In the genomic region with DNA sequence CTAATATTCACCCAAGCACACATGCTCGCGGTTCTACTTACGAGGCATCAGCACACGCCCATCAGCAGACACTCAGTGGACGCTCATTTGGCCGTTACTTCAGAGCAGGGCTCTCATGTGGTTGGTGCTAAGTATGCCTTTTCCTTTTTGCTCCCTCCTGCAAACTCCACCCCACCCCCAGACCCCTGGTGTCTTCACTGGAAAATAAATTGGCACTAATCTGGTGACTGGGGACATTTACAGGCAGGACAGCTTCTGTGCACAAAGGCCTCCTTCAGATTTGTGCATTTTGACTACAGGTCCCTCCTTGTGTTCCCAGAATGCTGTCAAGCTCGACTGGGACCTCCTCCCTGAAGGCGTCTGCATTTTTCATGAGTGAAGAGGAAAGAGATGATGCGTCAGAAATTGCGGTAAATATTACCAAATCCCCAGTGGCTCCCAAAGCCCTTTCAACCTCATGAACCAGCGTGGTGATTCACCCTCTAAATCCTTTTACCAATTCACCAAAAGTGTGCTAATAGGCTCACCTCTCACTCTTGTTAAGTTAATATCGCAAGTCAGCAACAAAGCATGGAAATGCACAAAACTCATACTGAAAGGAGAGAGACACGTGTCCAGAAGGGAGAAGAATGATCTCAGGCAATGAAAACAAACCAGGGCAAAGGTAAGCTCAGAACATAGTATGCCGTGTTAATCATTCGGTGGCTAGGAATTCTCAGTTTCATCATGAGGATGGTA, we compare ENCODE assay signal across 17 cellular contexts.
DNase-seq lines count a peak whose midpoint lies in the region; ATAC-seq and TF ChIP-seq lines count a peak whose summit lies in the region.
"Had no signal": no experiment of that assay in that cellular context is flagged by ENCODE, and none has a peak within 500 bp of the region (broad histone marks: within the 10 kb centered on the region; RNA-seq: fewer than 3 reads in every experiment).

No MANE protein-coding gene starts in this region.

- no peak overlapping the region for H3K4me3 ChIP-seq in A673 (ENCODE audit: low read depth, low read length, poor library complexity, severe bottlenecking)
- H3K4me3 ChIP-seq: cardiac muscle cell, smooth muscle cell had no signal

- POLR2A ChIA-PET in A673 (lab: Charles Lee; ENCODE audit: low non-redundant PET), result no interaction called here
- POLR2A ChIA-PET in WTC11 (lab: Charles Lee), result no interaction called here

- H3K36me3 ChIP-seq in A673 (ENCODE audit: insufficient read depth, low read length, poor library complexity, severe bottlenecking), result no peaks in the 10 kb centered on the region
- H3K36me3 ChIP-seq: cardiac muscle cell had no signal

- no TSS peak for BruUV-seq in A673 (replicated peaks; lab: Mats Ljungman, UMichigan)

- H3K36me3 Mint-ChIP-seq in WTC11, result no peaks in the 10 kb centered on the region
- H3K36me3 Mint-ChIP-seq: type B pancreatic cell had no signal

- H3K4me1 Mint-ChIP-seq in WTC11, result peaks cover 62% of the 10 kb centered on the region

- TF ChIP-seq CTCF in A673 (conservative IDR thresholded peaks at IDR 0.05; ENCODE audit: low read depth, low read length) (no peak), WTC11 (IDR thresholded peaks at IDR 0.05) (no peak)

- H3K27me3 ChIP-seq in A673 (replicated peaks; ENCODE audit: insufficient read depth, low read depth, low read length, poor library complexity), result peaks cover 70% of the 10 kb centered on the region

- peaks cover 7% of the 10 kb centered on the region for H3K4me1 ChIP-seq in A673 (ENCODE audit: insufficient read depth, low read length, poor library complexity, severe bottlenecking)

- H3K27me3 Mint-ChIP-seq in WTC11 (ENCODE audit: low read depth), result peaks cover 90% of the 10 kb centered on the region

- H3K9me3 ChIP-seq in A673 (ENCODE audit: low read depth, low read length, poor library complexity, severe bottlenecking), result no peaks in the 10 kb centered on the region

- no peak overlapping the region for H3K27ac Mint-ChIP-seq in WTC11
- H3K27ac Mint-ChIP-seq: type B pancreatic cell had no signal

- intact Hi-C loops in A673 (cut with micrococcal nuclease; ENCODE audit: unreplicated experiment), result no loop called here
- intact Hi-C loops in posterior cingulate gyrus (cut with DNase I), result no loop called here

- peak; percentile 17 for DNase-seq in A673 (ENCODE audit: low spot score)
- peak; percentile 65 for DNase-seq in HK-2 (ENCODE audit: unreplicated experiment)
- no peak for DNase-seq in WTC11 (ENCODE audit: low spot score)
- DNase-seq in hepatic stellate cell (ENCODE audit: low spot score), result peak; percentile 1
- no peak for DNase-seq in AG08396 (ENCODE audit: low spot score)
- no peak for DNase-seq in NCI-H1417 (lab: John Stamatoyannopoulos, UW)
- DNase-seq in posterior cingulate gyrus, result no peak
- no peak for DNase-seq in NCI-H345 (lab: John Stamatoyannopoulos, UW)
- DNase-seq: activated CD4-positive, alpha-beta T cell treated with anti-CD3 and anti-CD28 coated beads for 4 hours; AML-193; erythroblast; islet precursor cell; NCI-H1092 treated with DMSO at 0.1 percent for 48 hours; NCI-H69 had no signal

- H3K27ac ChIP-seq in A673 (ENCODE audit: low read depth, low read length, poor library complexity, severe bottlenecking), result no peak overlapping the region
- H3K27ac ChIP-seq: cardiac muscle cell had no signal

- peak; percentile 36 for ATAC-seq in WTC11

- peak overlapping the region; percentile 12; the same call in 1 of the 2 replicates for H3K4me3 Mint-ChIP-seq in WTC11
- H3K4me3 Mint-ChIP-seq: type B pancreatic cell had no signal

- H3K9me3 Mint-ChIP-seq in WTC11, result no peaks in the 10 kb centered on the region
- H3K9me3 Mint-ChIP-seq: type B pancreatic cell had no signal

- CTCF ChIA-PET in A673 (lab: Charles Lee), result no interaction called here
- CTCF ChIA-PET in WTC11 (lab: Charles Lee), result interaction anchor here (3.0 kb wide), 1 partner anchor 103 kb away, joined by 19 read pairs; no protein-coding TSS in a partner anchor

TF ChIP-seq in WTC11, 78 proteins besides CTCF, POLR2A, EP300 and RAD21:
- TF ChIP-seq, protein P1, sequence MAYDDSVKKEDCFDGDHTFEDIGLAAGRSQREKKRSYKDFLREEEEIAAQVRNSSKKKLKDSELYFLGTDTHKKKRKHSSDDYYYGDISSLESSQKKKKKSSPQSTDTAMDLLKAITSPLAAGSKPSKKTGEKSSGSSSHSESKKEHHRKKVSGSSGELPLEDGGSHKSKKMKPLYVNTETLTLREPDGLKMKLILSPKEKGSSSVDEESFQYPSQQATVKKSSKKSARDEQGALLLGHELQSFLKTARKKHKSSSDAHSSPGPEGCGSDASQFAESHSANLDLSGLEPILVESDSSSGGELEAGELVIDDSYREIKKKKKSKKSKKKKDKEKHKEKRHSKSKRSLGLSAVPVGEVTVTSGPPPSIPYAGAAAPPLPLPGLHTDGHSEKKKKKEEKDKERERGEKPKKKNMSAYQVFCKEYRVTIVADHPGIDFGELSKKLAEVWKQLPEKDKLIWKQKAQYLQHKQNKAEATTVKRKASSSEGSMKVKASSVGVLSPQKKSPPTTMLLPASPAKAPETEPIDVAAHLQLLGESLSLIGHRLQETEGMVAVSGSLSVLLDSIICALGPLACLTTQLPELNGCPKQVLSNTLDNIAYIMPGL (CRISPR knock-in tag; IDR thresholded peaks at IDR 0.05), result no peak
- TF ChIP-seq FOXK1 (CRISPR knock-in tag; IDR thresholded peaks at IDR 0.05) (no peak), TCF7 (CRISPR knock-in tag; IDR thresholded peaks at IDR 0.05; ENCODE audit: low read depth) (no peak)

Comparison
In these comparisons a context has a peak if more than half of its experiments do, and no peak if none do; other contexts are left out.
1. DNase-seq: peak in A673 (single experiment), HK-2 (single experiment) and hepatic stellate cell (single experiment); none in WTC11 (single experiment), AG08396 (single experiment), NCI-H1417 (0 of 3), posterior cingulate gyrus (0 of 10) and NCI-H345 (single experiment).